In the genomic region with DNA sequence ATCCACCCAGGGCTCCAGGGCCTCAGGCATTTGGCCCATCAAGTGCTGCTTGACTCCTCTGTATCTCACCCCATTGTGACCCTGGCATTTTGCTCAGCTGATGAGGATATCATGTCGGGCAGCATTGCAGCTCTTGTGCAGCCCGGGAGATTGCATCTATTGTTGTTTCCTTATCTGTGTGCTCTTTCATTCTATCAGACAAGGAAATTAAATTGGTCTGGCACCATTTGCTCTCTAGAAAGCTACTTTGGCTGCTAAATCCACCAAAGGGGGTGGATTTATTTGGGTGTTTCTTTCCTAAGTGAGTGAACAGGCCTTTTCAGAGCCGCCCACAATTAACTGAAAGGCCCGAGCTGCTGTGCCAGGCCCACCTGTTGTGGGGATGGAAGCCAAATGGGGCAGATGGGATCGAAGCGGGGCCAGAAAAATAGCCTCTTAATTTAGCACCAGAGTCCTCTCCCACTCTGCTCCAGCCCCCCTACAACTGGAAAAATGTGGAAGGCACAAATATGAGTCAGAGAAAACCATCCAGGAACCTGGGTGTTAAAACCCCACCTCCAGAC, we compare ENCODE assay signal across 17 cellular contexts.
"Had no signal": no experiment of that assay in that cellular context is flagged by ENCODE, and none has a peak within 500 bp of the region (broad histone marks: within the 10 kb centered on the region; RNA-seq: fewer than 3 reads in every experiment).

No MANE protein-coding gene starts in this region.

- DNase-seq: activated CD4-positive, alpha-beta T cell treated with anti-CD3 and anti-CD28 coated beads, Interleukin-2, amount 50 U/mL, for 4 hours; activated CD4-positive, CD25-positive, alpha-beta regulatory T cell treated with anti-CD3 and anti-CD28 coated beads, Interleukin-2, amount 50 U/mL, for 72 hours; activated naive CD4-positive, alpha-beta T cell; activated naive CD8-positive, alpha-beta T cell treated with anti-CD3 and anti-CD28 coated beads, Interleukin-2, amount 10 ng/mL, durations not matched to agents 7 days and 5 days; activated T-cell treated with anti-CD3 and anti-CD28 coated beads for 4 hours; erythroblast; left colon; lower lobe of right lung; stimulated activated CD4-positive, alpha-beta T cell treated with anti-CD3 and anti-CD28 coated beads, Interleukin-1b, Interleukin-23, amount 100 ng/mL, for 48 hours; stomach; T1000 had no signal

- H3K9me3 Mint-ChIP-seq: activated naive CD8-positive, alpha-beta T cell treated with anti-CD3 and anti-CD28 coated beads, Interleukin-2, amount 10 ng/mL, durations not matched to agents 7 days and 5 days; mesothelial cell of epicardium had no signal

- H3K4me3 Mint-ChIP-seq: activated naive CD8-positive, alpha-beta T cell treated with anti-CD3 and anti-CD28 coated beads, Interleukin-2, amount 10 ng/mL, durations not matched to agents 7 days and 5 days; mesothelial cell of epicardium; neural crest cell had no signal

- H3K9me3 ChIP-seq: gastroesophageal sphincter, lower lobe of right lung, stomach, thoracic aorta had no signal

- H3K27me3 ChIP-seq: gastroesophageal sphincter had no signal

- ATAC-seq: gastroesophageal sphincter, left colon, lower lobe of right lung, sciatic nerve had no signal

- H3K27me3 Mint-ChIP-seq: activated naive CD8-positive, alpha-beta T cell treated with anti-CD3 and anti-CD28 coated beads, Interleukin-2, amount 10 ng/mL, durations not matched to agents 7 days and 5 days had no signal

- H3K27ac ChIP-seq: dorsolateral prefrontal cortex, gastroesophageal sphincter, lower lobe of right lung, stomach, thoracic aorta had no signal

- H3K36me3 Mint-ChIP-seq: activated naive CD8-positive, alpha-beta T cell treated with anti-CD3 and anti-CD28 coated beads, Interleukin-2, amount 10 ng/mL, durations not matched to agents 7 days and 5 days; mesothelial cell of epicardium had no signal

- H3K27ac Mint-ChIP-seq: activated naive CD8-positive, alpha-beta T cell treated with anti-CD3 and anti-CD28 coated beads, Interleukin-2, amount 10 ng/mL, durations not matched to agents 7 days and 5 days; mesothelial cell of epicardium had no signal

- H3K4me3 ChIP-seq: dorsolateral prefrontal cortex, gastroesophageal sphincter, lower lobe of right lung, stomach, thoracic aorta had no signal

- H3K36me3 ChIP-seq: gastroesophageal sphincter, lower lobe of right lung, stomach, thoracic aorta had no signal

- H3K4me1 ChIP-seq: lower lobe of right lung had no signal
